In the genomic region with DNA sequence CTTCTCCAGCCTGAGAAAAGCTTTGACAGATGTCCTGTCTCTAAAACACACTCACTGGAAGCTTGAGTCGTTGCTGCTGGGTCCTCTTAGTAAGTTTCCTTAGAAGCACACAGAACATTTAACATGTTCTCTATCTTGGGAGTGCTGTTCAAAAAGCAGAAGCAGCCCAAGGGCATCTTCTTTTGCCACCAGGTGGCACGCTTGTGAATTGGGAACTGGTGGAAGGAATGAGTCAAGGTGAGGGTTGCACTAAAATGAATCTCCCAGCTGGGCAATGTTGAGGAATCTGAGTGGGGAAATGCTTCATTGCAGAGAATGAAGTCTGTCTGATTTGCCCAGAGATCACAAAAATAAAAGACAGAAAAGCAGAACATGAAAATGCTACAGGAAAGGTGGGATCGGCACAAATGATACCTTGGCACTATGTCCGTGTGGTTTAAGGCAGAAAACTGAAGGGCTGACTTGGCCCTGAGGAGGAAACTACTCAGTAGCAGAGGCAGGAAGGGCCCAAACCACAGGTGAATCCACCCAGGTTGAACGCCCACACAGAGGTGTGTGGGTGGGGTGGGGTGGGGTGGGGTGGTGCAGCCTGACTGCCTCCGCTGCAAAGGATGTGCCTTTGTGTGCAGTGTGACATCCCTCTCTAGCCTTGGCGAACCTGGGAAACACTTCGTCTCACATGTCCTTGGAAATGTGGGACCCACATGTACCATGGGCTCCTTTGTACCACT, we compare ENCODE assay signal across 9 cellular contexts. TPM values are rescaled to one million over a fixed set of nuclear protein-coding genes. Genes with fewer than 3 reads are reported as not detected.
DNase-seq lines count a peak whose midpoint lies in the region; ATAC-seq and FAIRE-seq lines count a peak whose summit lies in the region.
"Had no signal": no experiment of that assay in that cellular context is flagged by ENCODE, and none has a peak within 500 bp of the region (broad histone marks: within the 10 kb centered on the region; RNA-seq: fewer than 3 reads in every experiment).

No MANE protein-coding gene starts in this region.

- no peaks in the 10 kb centered on the region for H3K27me3 Mint-ChIP-seq in CD4-positive, CD25-positive, alpha-beta regulatory T cell
- H3K27me3 Mint-ChIP-seq in activated T-cell treated with anti-CD3 and anti-CD28 coated beads, Interleukin-2, amount 50 U/mL, for 24 hours = no peaks in the 10 kb centered on the region

- H3K4me3 Mint-ChIP-seq in CD4-positive, CD25-positive, alpha-beta regulatory T cell = peak overlapping the region in 2 of 4 donors; percentile 47 to 71
- H3K4me3 Mint-ChIP-seq in activated T-cell treated with anti-CD3 and anti-CD28 coated beads, Interleukin-2, amount 50 U/mL, for 24 hours = no peak overlapping the region

- no peaks in the 10 kb centered on the region for H3K27me3 ChIP-seq in CD4-positive, CD25-positive, alpha-beta regulatory T cell (ENCODE audit: control insufficient read depth, insufficient read depth, low read length)

- H3K9me3 Mint-ChIP-seq in CD4-positive, CD25-positive, alpha-beta regulatory T cell = peaks cover 0 to 5% (median 0%) of the 10 kb centered on the region in 7 donors
- H3K9me3 Mint-ChIP-seq in activated T-cell treated with anti-CD3 and anti-CD28 coated beads, Interleukin-2, amount 50 U/mL, for 24 hours = no peaks in the 10 kb centered on the region

- H3K4me3 ChIP-seq in CD4-positive, CD25-positive, alpha-beta regulatory T cell (ENCODE audit: low read depth, low read length) = no peak overlapping the region
- H3K4me3 ChIP-seq: HAP-1 had no signal

- peak overlapping the region in 1 of 3 donors; percentile 28 for H3K27ac Mint-ChIP-seq in CD4-positive, CD25-positive, alpha-beta regulatory T cell
- peak overlapping the region; percentile 8 for H3K27ac Mint-ChIP-seq in activated T-cell treated with anti-CD3 and anti-CD28 coated beads, Interleukin-2, amount 50 U/mL, for 24 hours

- H3K27ac ChIP-seq in CD4-positive, CD25-positive, alpha-beta regulatory T cell (ENCODE audit: insufficient read depth, low read length, poor library complexity, severe bottlenecking) = no peak overlapping the region

- FAIRE-seq in RCC 7860 (lab: Jason Lieb, UNC) = no peak

- DNase-seq in CD4-positive, CD25-positive, alpha-beta regulatory T cell = peak in 2 of 3 donors; percentile 18 to 43
- DNase-seq in NOMO-1 treated with dmso at 0.1 percent for 144 hours (lab: John Stamatoyannopoulos, UW; ENCODE audit: unreplicated experiment) (peak; percentile 63), iPS-NIHi11 (ENCODE audit: low spot score) (peak; percentile 27), RCC 7860 (ENCODE audit: low spot score) (no peak), NCI-H510A (lab: John Stamatoyannopoulos, UW) (no peak)
- DNase-seq in activated T-cell treated with anti-CD3 and anti-CD28 coated beads, Interleukin-2, amount 50 U/mL, for 24 hours = peak; percentile 60
- peak in 5 of 6 experiments; percentile 3 to 64 (median 18) for DNase-seq in stimulated activated naive CD4-positive, alpha-beta T cell (lab: John Stamatoyannopoulos, UW)

- no peaks in the 10 kb centered on the region for H3K36me3 ChIP-seq in CD4-positive, CD25-positive, alpha-beta regulatory T cell (ENCODE audit: control insufficient read depth, insufficient read depth, low read length)
- H3K36me3 ChIP-seq: HAP-1 had no signal

- no peaks in the 10 kb centered on the region for H3K9me3 ChIP-seq in CD4-positive, CD25-positive, alpha-beta regulatory T cell (ENCODE audit: control insufficient read depth in 2 of 2, low read length in 2 of 2)
- H3K9me3 ChIP-seq: HAP-1 had no signal

- peak; percentile 49 to 50 for ATAC-seq in CD4-positive, CD25-positive, alpha-beta regulatory T cell (ENCODE audit: low read depth in 2 of 2)
- peak; percentile 38 for ATAC-seq in GM21515 (IDR thresholded peaks at IDR 0.05; ENCODE audit: unreplicated experiment)

- peaks cover 6% of the 10 kb centered on the region for H3K4me1 ChIP-seq in CD4-positive, CD25-positive, alpha-beta regulatory T cell (ENCODE audit: control insufficient read depth, insufficient read depth, low read length, poor library complexity, severe bottlenecking)
- H3K4me1 ChIP-seq: HAP-1 had no signal

- peaks cover 0 to 22% (median 5%) of the 10 kb centered on the region in 4 donors for H3K4me1 Mint-ChIP-seq in CD4-positive, CD25-positive, alpha-beta regulatory T cell
- peaks cover 21% of the 10 kb centered on the region for H3K4me1 Mint-ChIP-seq in activated T-cell treated with anti-CD3 and anti-CD28 coated beads, Interleukin-2, amount 50 U/mL, for 24 hours (ENCODE audit: low read depth)

- no peaks in the 10 kb centered on the region for H3K36me3 Mint-ChIP-seq in CD4-positive, CD25-positive, alpha-beta regulatory T cell
- no peaks in the 10 kb centered on the region for H3K36me3 Mint-ChIP-seq in activated T-cell treated with anti-CD3 and anti-CD28 coated beads, Interleukin-2, amount 50 U/mL, for 24 hours (ENCODE audit: low read depth)

RNA-seq across cellular contexts. Expression of a gene that starts 26.0 kb away (rescaled TPM):
- total RNA-seq in CD4-positive, CD25-positive, alpha-beta regulatory T cell = 0.49 TPM
- not detected for polyA plus RNA-seq in CD4-positive, CD25-positive, alpha-beta regulatory T cell

Comparison
In these comparisons a context has a peak if more than half of its experiments do, and no peak if none do; other contexts are left out.
1. DNase-seq: peak in CD4-positive, CD25-positive, alpha-beta regulatory T cell (2 of 3), NOMO-1 treated with dmso at 0.1 percent for 144 hours (single experiment), activated T-cell treated with anti-CD3 and anti-CD28 coated beads, Interleukin-2, amount 50 U/mL, for 24 hours (single experiment), iPS-NIHi11 (single experiment) and stimulated activated naive CD4-positive, alpha-beta T cell (5 of 6); none in RCC 7860 (single experiment) and NCI-H510A (single experiment).